ENCODE assay signal across 35 cellular contexts in genomic region chr17:77793888-77794235, GRCh38.
"Had no signal": no experiment of that assay in that cellular context is flagged by ENCODE, and none has a peak within 500 bp of the region (broad histone marks: within the 10 kb centered on the region; RNA-seq: fewer than 3 reads in every experiment).

No MANE protein-coding gene starts in this region.

- DNase-seq: activated B cell treated with CpG ODN at 0.5 μM for 24 hours; activated CD4-positive, alpha-beta memory T cell treated with anti-CD3 and anti-CD28 coated beads, Interleukin-2, amount 10 ng/mL, durations not matched to agents 7 days and 5 days; activated CD4-positive, alpha-beta T cell treated with anti-CD3 and anti-CD28 coated beads for 4 hours; activated CD4-positive, alpha-beta T cell treated with anti-CD3 and anti-CD28 coated beads, Interleukin-2, amount 10 ng/mL, durations not matched to agents 24 days and 14 days; activated CD4-positive, alpha-beta T cell treated with anti-CD3 and anti-CD28 coated beads, Interleukin-2, amount 50 U/mL, for 1 hour; activated CD4-positive, alpha-beta T cell treated with anti-CD3 and anti-CD28 coated beads, Interleukin-2, amount 50 U/mL, for 4 hours; activated CD4-positive, CD25-positive, alpha-beta regulatory T cell treated with anti-CD3 and anti-CD28 coated beads, Interleukin-2, amount 50 U/mL, for 72 hours; activated CD8-positive, alpha-beta memory T cell treated with anti-CD3 and anti-CD28 coated beads for 24 hours; activated CD8-positive, alpha-beta memory T cell treated with anti-CD3 and anti-CD28 coated beads, Interleukin-2, amount 10 ng/mL, durations not matched to agents 7 days and 5 days; activated CD8-positive, alpha-beta memory T cell treated with anti-CD3 and anti-CD28 coated beads, Interleukin-2, amount 50 U/mL, for 48 hours; activated CD8-positive, alpha-beta T cell treated with anti-CD3 and anti-CD28 coated beads, Interleukin-2, amount 10 ng/mL, durations not matched to agents 7 days and 5 days; activated effector memory CD4-positive, alpha-beta T cell treated with anti-CD3 and anti-CD28 coated beads, Interleukin-2, amount 50 U/mL, for 16 hours; activated gamma-delta T cell treated with Interleukin-2 at 50 U/mL for 16 hours; activated naive CD4-positive, alpha-beta T cell; activated naive CD4-positive, alpha-beta T cell treated with anti-CD3 and anti-CD28 coated beads for 36 hours; activated naive CD4-positive, alpha-beta T cell treated with anti-CD3 and anti-CD28 coated beads, Interleukin-2, amount 50 U/mL, for 16 hours; activated naive CD8-positive, alpha-beta T cell treated with anti-CD3 and anti-CD28 coated beads for 36 hours; activated T-cell treated with anti-CD3 and anti-CD28 coated beads, Interleukin-2, amount 50 U/mL, for 24 hours; activated T-cell treated with anti-CD3 and anti-CD28 coated beads, Interleukin-2, amount 50 U/mL, for 48 hours; adrenal gland; amniotic stem cell; body of pancreas; brain microvascular endothelial cell; caudate nucleus; cerebellar nuclear complex; SW 1271; T-helper 1 cell; T-helper 2 cell; T-helper 9 cell had no signal

- H3K27ac Mint-ChIP-seq: activated B cell treated with CpG ODN at 0.5 μM for 24 hours; activated CD4-positive, alpha-beta memory T cell treated with anti-CD3 and anti-CD28 coated beads, Interleukin-2, amount 10 ng/mL, durations not matched to agents 7 days and 5 days; activated CD4-positive, alpha-beta T cell treated with anti-CD3 and anti-CD28 coated beads, Interleukin-2, amount 10 ng/mL, durations not matched to agents 24 days and 14 days; activated CD8-positive, alpha-beta memory T cell treated with anti-CD3 and anti-CD28 coated beads, Interleukin-2, amount 10 ng/mL, durations not matched to agents 7 days and 5 days; activated CD8-positive, alpha-beta T cell treated with anti-CD3 and anti-CD28 coated beads, Interleukin-2, amount 10 ng/mL, durations not matched to agents 7 days and 5 days; activated naive CD4-positive, alpha-beta T cell treated with anti-CD3 and anti-CD28 coated beads for 36 hours; activated naive CD4-positive, alpha-beta T cell treated with anti-CD3 and anti-CD28 coated beads, Interleukin-2, amount 50 U/mL, for 72 hours; activated naive CD8-positive, alpha-beta T cell treated with anti-CD3 and anti-CD28 coated beads for 36 hours; activated T-cell treated with anti-CD3 and anti-CD28 coated beads, Interleukin-2, amount 50 U/mL, for 24 hours; T-helper 1 cell treated with Interleukin-12 subunit alpha and Interleukin-12 subunit beta and Interleukin-4 antibody, amounts not matched to agents 30 μg/mL and 1 μg/mL, for 36 hours; T-helper 2 cell treated with Interferon-gamma antibody and Interleukin-4, amounts not matched to agents 5 μg/mL and 100 μg/mL, for 36 hours had no signal

- H3K36me3 Mint-ChIP-seq: activated CD8-positive, alpha-beta memory T cell treated with anti-CD3 and anti-CD28 coated beads, Interleukin-2, amount 10 ng/mL, durations not matched to agents 7 days and 5 days; activated naive CD4-positive, alpha-beta T cell treated with anti-CD3 and anti-CD28 coated beads, Interleukin-2, amount 50 U/mL, for 72 hours; activated naive CD8-positive, alpha-beta T cell treated with anti-CD3 and anti-CD28 coated beads for 36 hours had no signal

- H3K27me3 ChIP-seq: adrenal gland, breast epithelium had no signal

- H3K36me3 ChIP-seq: adrenal gland, brain microvascular endothelial cell, breast epithelium had no signal

- H3K4me1 ChIP-seq: adrenal gland, body of pancreas, breast epithelium had no signal

- H3K27me3 Mint-ChIP-seq: activated T-cell treated with anti-CD3 and anti-CD28 coated beads, Interleukin-2, amount 50 U/mL, for 24 hours; central memory CD8-positive, alpha-beta T cell had no signal

- H3K4me1 Mint-ChIP-seq: activated B cell treated with CpG ODN at 0.5 μM for 24 hours; activated naive CD8-positive, alpha-beta T cell treated with anti-CD3 and anti-CD28 coated beads for 36 hours had no signal

- H3K27ac ChIP-seq: adrenal gland, body of pancreas, brain microvascular endothelial cell, breast epithelium, VCaP had no signal

- ATAC-seq: activated CD8-positive, alpha-beta memory T cell treated with anti-CD3 and anti-CD28 coated beads, Interleukin-2, amount 10 ng/mL, durations not matched to agents 7 days and 5 days; activated CD8-positive, alpha-beta T cell treated with anti-CD3 and anti-CD28 coated beads, Interleukin-2, amount 10 ng/mL, durations not matched to agents 7 days and 5 days; activated naive CD4-positive, alpha-beta T cell treated with anti-CD3 and anti-CD28 coated beads, Interleukin-2, amount 50 U/mL, for 72 hours; body of pancreas had no signal

- H3K9me3 Mint-ChIP-seq: activated B cell treated with CpG ODN at 0.5 μM for 24 hours; activated CD4-positive, alpha-beta memory T cell treated with anti-CD3 and anti-CD28 coated beads, Interleukin-2, amount 10 ng/mL, durations not matched to agents 7 days and 5 days; activated CD4-positive, alpha-beta T cell treated with anti-CD3 and anti-CD28 coated beads, Interleukin-2, amount 10 ng/mL, durations not matched to agents 24 days and 14 days; activated naive CD4-positive, alpha-beta T cell treated with anti-CD3 and anti-CD28 coated beads for 36 hours; activated naive CD4-positive, alpha-beta T cell treated with anti-CD3 and anti-CD28 coated beads, Interleukin-2, amount 50 U/mL, for 72 hours; activated naive CD8-positive, alpha-beta T cell treated with anti-CD3 and anti-CD28 coated beads for 36 hours; activated T-cell treated with anti-CD3 and anti-CD28 coated beads, Interleukin-2, amount 50 U/mL, for 24 hours; central memory CD8-positive, alpha-beta T cell; T-helper 1 cell treated with Interleukin-12 subunit alpha and Interleukin-12 subunit beta and Interleukin-4 antibody, amounts not matched to agents 30 μg/mL and 1 μg/mL, for 36 hours; T-helper 2 cell treated with Interferon-gamma antibody and Interleukin-4, amounts not matched to agents 5 μg/mL and 100 μg/mL, for 36 hours had no signal

- H3K4me3 Mint-ChIP-seq: activated B cell treated with CpG ODN at 0.5 μM for 24 hours; activated CD4-positive, alpha-beta memory T cell treated with anti-CD3 and anti-CD28 coated beads, Interleukin-2, amount 10 ng/mL, durations not matched to agents 7 days and 5 days; activated CD4-positive, alpha-beta T cell treated with anti-CD3 and anti-CD28 coated beads, Interleukin-2, amount 10 ng/mL, durations not matched to agents 24 days and 14 days; activated CD8-positive, alpha-beta memory T cell treated with anti-CD3 and anti-CD28 coated beads, Interleukin-2, amount 10 ng/mL, durations not matched to agents 7 days and 5 days; activated CD8-positive, alpha-beta T cell treated with anti-CD3 and anti-CD28 coated beads, Interleukin-2, amount 10 ng/mL, durations not matched to agents 7 days and 5 days; activated naive CD4-positive, alpha-beta T cell treated with anti-CD3 and anti-CD28 coated beads for 36 hours; activated naive CD8-positive, alpha-beta T cell treated with anti-CD3 and anti-CD28 coated beads for 36 hours; activated T-cell treated with anti-CD3 and anti-CD28 coated beads, Interleukin-2, amount 50 U/mL, for 24 hours; central memory CD8-positive, alpha-beta T cell; T-helper 1 cell treated with Interleukin-12 subunit alpha and Interleukin-12 subunit beta and Interleukin-4 antibody, amounts not matched to agents 30 μg/mL and 1 μg/mL, for 36 hours; T-helper 2 cell treated with Interferon-gamma antibody and Interleukin-4, amounts not matched to agents 5 μg/mL and 100 μg/mL, for 36 hours had no signal

- H3K9me3 ChIP-seq: adrenal gland, body of pancreas, breast epithelium had no signal

- H3K4me3 ChIP-seq: adrenal gland, body of pancreas, breast epithelium had no signal
